In genomic region chr3:41698931-41699330, GRCh38 we compare ENCODE assay signal across 19 cellular contexts.
A peak's percentile ranks its signal among the peaks of the same experiment; 100 is the strongest.
DNase-seq lines count a peak whose midpoint lies in the region; ATAC-seq, FAIRE-seq and TF ChIP-seq lines count a peak whose summit lies in the region.
"Had no signal": no experiment of that assay in that cellular context is flagged by ENCODE, and none has a peak within 500 bp of the region (broad histone marks: within the 10 kb centered on the region; RNA-seq: fewer than 3 reads in every experiment).

No MANE protein-coding gene starts in this region.

- FAIRE-seq in A549 (lab: Jason Lieb, UNC) (no peak), bronchial epithelial cell (lab: Jason Lieb, UNC) (no peak)
- FAIRE-seq: G401.6, GM12892, GM19239 had no signal

- no peak for ATAC-seq in A549
- no peak for ATAC-seq in PC-3
- ATAC-seq: HCT116 had no signal

- H3K27ac ChIP-seq in A549 (peak overlapping the region in 1 of 2 experiments; percentile 46; a peak in 1 of 6 replicates), PC-3 (ENCODE audit: low read length) (no peak overlapping the region)
- H3K27ac ChIP-seq: GM23248 had no signal

- intact Hi-C loops in PC-3 (cut with micrococcal nuclease) = no loop called here

- no peaks in the 10 kb centered on the region for H4K20me1 ChIP-seq in PC-3 (ENCODE audit: low read length)

- H3K4me2 ChIP-seq in A549 (no peak overlapping the region), PC-3 (ENCODE audit: low read length) (no peak overlapping the region)

- H3K79me2 ChIP-seq in PC-3 (ENCODE audit: low read length) = no peaks in the 10 kb centered on the region

- no peak overlapping the region for H2AFZ ChIP-seq in PC-3 (ENCODE audit: low read length)
- H2AFZ ChIP-seq: GM23248 had no signal

- TF ChIP-seq EP300 in A549 (IDR thresholded peaks at IDR 0.05) = no peak

- H3K9me2 ChIP-seq in PC-3 (replicated peaks; ENCODE audit: low read length) = no peaks in the 10 kb centered on the region

- WGBS in A549 (ENCODE audit: missing lambda C conversion rate) = 87% methylated on average over 2 of the region's 2 CpGs

- no peak overlapping the region for H3K9ac ChIP-seq in PC-3 (ENCODE audit: low read length)
- H3K9ac ChIP-seq: GM23248 had no signal

- no peaks in the 10 kb centered on the region for H3F3A ChIP-seq in PC-3 (ENCODE audit: low read length, unreplicated experiment)

- 0 out of 3 replicates have a peak, but pooled peaks cover 4% of the 10 kb centered on the region for H3K4me1 ChIP-seq in A549
- no peaks in the 10 kb centered on the region for H3K4me1 ChIP-seq in PC-3 (ENCODE audit: insufficient read depth, low read length)

- BruUV-seq in PC-3 (replicated peaks; lab: Mats Ljungman, UMichigan) = no TSS peak

- H3K4me3 ChIP-seq in A549 (no peak overlapping the region), PC-3 (ENCODE audit: low read length) (no peak overlapping the region), bronchial epithelial cell (ENCODE audit: low read depth, low read length) (no peak overlapping the region)
- H3K4me3 ChIP-seq: GM23248 had no signal

- TF ChIP-seq CTCF in A549 (IDR thresholded peaks at IDR 0.05) (no peak), PC-3 (conservative IDR thresholded peaks at IDR 0.05; ENCODE audit: low read depth, low read length) (no peak), bronchial epithelial cell (IDR thresholded peaks at IDR 0.05; ENCODE audit: insufficient read depth, low read length, severe bottlenecking) (no peak)

- POLR2A ChIA-PET in A549 (lab: Yijun Ruan, JAX) (no interaction called here), PC-3 (lab: Charles Lee; ENCODE audit: unreplicated experiment) (no interaction called here)

- H3K27me3 ChIP-seq in PC-3 (ENCODE audit: low read length) = no peaks in the 10 kb centered on the region
- H3K27me3 ChIP-seq in bronchial epithelial cell (ENCODE audit: control insufficient read depth, insufficient read depth, low read length) = no peaks in the 10 kb centered on the region

- no peaks in the 10 kb centered on the region for H3K9me3 ChIP-seq in A549
- H3K9me3 ChIP-seq in PC-3 (ENCODE audit: low read length) = no peaks in the 10 kb centered on the region

- H3K36me3 ChIP-seq in PC-3 (ENCODE audit: low read depth, low read length) (no peaks in the 10 kb centered on the region), bronchial epithelial cell (ENCODE audit: control insufficient read depth, insufficient read depth, low read length) (no peaks in the 10 kb centered on the region)

- TF ChIP-seq POLR2A in A549 (IDR thresholded peaks at IDR 0.05; ENCODE audit: low read length) = no peak

- no peak for TF ChIP-seq RAD21 in A549 (conservative IDR thresholded peaks at IDR 0.05 in 1 of 2, IDR thresholded peaks at IDR 0.05 in 1 of 2)

- CTCF ChIA-PET in A549 (lab: Yijun Ruan, JAX) = interaction anchor here (0.9 to 1.0 kb wide), 2 partner anchors 11 to 1119 kb away, joined by 3 to 5 read pairs; no protein-coding TSS in a partner anchor
- CTCF ChIA-PET in PC-3 (lab: Charles Lee) = no interaction called here

- no peak for DNase-seq in A549 (ENCODE audit: low read depth in 1 of 2, low spot score in 1 of 2)
- peak; percentile 13 for DNase-seq in PC-3
- DNase-seq in bronchial epithelial cell (ENCODE audit: low read depth) = peak; percentile 13
- no peak for DNase-seq in GM19240 (ENCODE audit: insufficient read length, low spot score)
- DNase-seq in DMS 273 (lab: John Stamatoyannopoulos, UW; ENCODE audit: unreplicated experiment) = no peak
- DNase-seq in NOMO-1 (lab: John Stamatoyannopoulos, UW; ENCODE audit: unreplicated experiment in 2 of 2) = no peak
- DNase-seq: 8988T; C1 segment of cervical spinal cord; Calu3; CD4-positive, alpha-beta memory T cell; COR-L47; DMS153; DND-41; GM23248; H9 had no signal

TF ChIP-seq in A549, 52 proteins besides CTCF, POLR2A, EP300 and RAD21:
- TF ChIP-seq KDM5A (IDR thresholded peaks at IDR 0.05) (no peak), CHD2 (IDR thresholded peaks at IDR 0.05; ENCODE audit: low read length, partially characterized antibody) (no peak), NFE2L2 (conservative IDR thresholded peaks at IDR 0.05; ENCODE audit: low read length) (peak; percentile 81), MAFK (IDR thresholded peaks at IDR 0.05; ENCODE audit: partially characterized antibody) (peak; percentile 87)

Comparison
In these comparisons a context has a peak if more than half of its experiments do, and no peak if none do; other contexts are left out.
1. DNase-seq: peak in PC-3 (single experiment) and bronchial epithelial cell (single experiment); none in A549 (0 of 2), GM19240 (single experiment), DMS 273 (single experiment) and NOMO-1 (0 of 2).